Comparison of ENCODE assay signal across 21 cellular contexts in genomic region chr9:137317979-137318511, GRCh38. TPM values are rescaled to one million over a fixed set of nuclear protein-coding genes. Genes with fewer than 3 reads are reported as not detected.
A peak's percentile ranks its signal among the peaks of the same experiment; 100 is the strongest.
DNase-seq lines count a peak whose midpoint lies in the region; ATAC-seq and TF ChIP-seq lines count a peak whose summit lies in the region.
"Had no signal": no experiment of that assay in that cellular context is flagged by ENCODE, and none has a peak within 500 bp of the region (broad histone marks: within the 10 kb centered on the region; RNA-seq: fewer than 3 reads in every experiment).

No MANE protein-coding gene starts in this region.

- H3K27ac ChIP-seq in layer of hippocampus (ENCODE audit: low read depth, low read length) = peak overlapping the region; percentile 19
- H3K27ac ChIP-seq in upper lobe of left lung = peak overlapping the region in 3 of 4 donors; percentile 17 to 80 (median 43)
- H3K27ac ChIP-seq: HL-60 had no signal

- no peak for ATAC-seq in upper lobe of left lung (ENCODE audit: low FRiP score in 2 of 2)
- no peak for ATAC-seq in naive thymus-derived CD8-positive, alpha-beta T cell
- ATAC-seq: activated CD4-positive, CD25-positive, alpha-beta regulatory T cell treated with anti-CD3 and anti-CD28 coated beads, Interleukin-2, amount 50 U/mL, for 24 hours had no signal

- no peaks in the 10 kb centered on the region for H3K9me3 ChIP-seq in upper lobe of left lung

- no peak for TF ChIP-seq CTCF in upper lobe of left lung (IDR thresholded peaks at IDR 0.05)

- peaks cover 0 to 14% (median 0%) of the 10 kb centered on the region in 5 donors for H3K27me3 Mint-ChIP-seq in naive thymus-derived CD8-positive, alpha-beta T cell
- H3K27me3 Mint-ChIP-seq: activated naive CD8-positive, alpha-beta T cell treated with anti-CD3 and anti-CD28 coated beads, Interleukin-2, amount 10 ng/mL, durations not matched to agents 7 days and 5 days had no signal

- H3K36me3 Mint-ChIP-seq in naive thymus-derived CD8-positive, alpha-beta T cell = no peaks in the 10 kb centered on the region
- H3K36me3 Mint-ChIP-seq: activated CD4-positive, alpha-beta memory T cell treated with anti-CD3 and anti-CD28 coated beads for 36 hours; activated naive CD8-positive, alpha-beta T cell treated with anti-CD3 and anti-CD28 coated beads, Interleukin-2, amount 10 ng/mL, durations not matched to agents 7 days and 5 days had no signal

- DNase-seq in activated CD8-positive, alpha-beta memory T cell treated with anti-CD3 and anti-CD28 coated beads, Interleukin-2, amount 50 U/mL, for 48 hours = peak; percentile 48
- DNase-seq in activated CD8-positive, alpha-beta memory T cell treated with anti-CD3 and anti-CD28 coated beads, Interleukin-2, amount 50 U/mL, for 4 hours = no peak
- peak; percentile 25 for DNase-seq in HuH-7.5 (ENCODE audit: low spot score)
- DNase-seq in upper lobe of left lung = peak in 1 of 2 donors; percentile 60
- no peak for DNase-seq in naive thymus-derived CD8-positive, alpha-beta T cell
- DNase-seq in T1000 (lab: John Stamatoyannopoulos, UW) = no peak
- DNase-seq in SW 1271 (lab: John Stamatoyannopoulos, UW) = no peak
- DNase-seq: activated CD4-positive, alpha-beta memory T cell treated with anti-CD3 and anti-CD28 coated beads for 36 hours; DMS53; glutamatergic neuron; mesendoderm; NCI-H187; NCI-H69; stimulated activated CD4-positive, alpha-beta T cell treated with anti-CD3 and anti-CD28 coated beads, Interleukin-4, amount 100 ng/mL, for 4 hours; stimulated activated naive CD4-positive, alpha-beta T cell treated with Interleukin-2 at 50 U/mL for 16 hours had no signal

- no peak overlapping the region for H3K27ac Mint-ChIP-seq in naive thymus-derived CD8-positive, alpha-beta T cell
- H3K27ac Mint-ChIP-seq: activated CD4-positive, alpha-beta memory T cell treated with anti-CD3 and anti-CD28 coated beads for 36 hours; activated naive CD8-positive, alpha-beta T cell treated with anti-CD3 and anti-CD28 coated beads, Interleukin-2, amount 10 ng/mL, durations not matched to agents 7 days and 5 days had no signal

- 70 to 84% methylated on average over 6 to 18 of the region's 18 CpGs for WGBS in upper lobe of left lung, 2 donors

- peaks cover 28 to 68% (median 38%) of the 10 kb centered on the region in 4 donors for H3K4me1 ChIP-seq in upper lobe of left lung

- no peak overlapping the region for H3K4me3 ChIP-seq in upper lobe of left lung

- H3K4me1 Mint-ChIP-seq in naive thymus-derived CD8-positive, alpha-beta T cell = peaks cover 3 to 19% (median 8%) of the 10 kb centered on the region in 4 donors

- H3K27me3 ChIP-seq in layer of hippocampus (ENCODE audit: control insufficient read depth, insufficient read depth, low read length) = peaks cover 5% of the 10 kb centered on the region
- peaks cover 0 to 14% (median 6%) of the 10 kb centered on the region in 4 donors for H3K27me3 ChIP-seq in upper lobe of left lung

- no peak overlapping the region for H3K4me3 Mint-ChIP-seq in naive thymus-derived CD8-positive, alpha-beta T cell
- H3K4me3 Mint-ChIP-seq: activated CD4-positive, alpha-beta memory T cell treated with anti-CD3 and anti-CD28 coated beads for 36 hours; activated naive CD8-positive, alpha-beta T cell treated with anti-CD3 and anti-CD28 coated beads, Interleukin-2, amount 10 ng/mL, durations not matched to agents 7 days and 5 days; H9 had no signal

- POLR2A ChIA-PET in naive thymus-derived CD8-positive, alpha-beta T cell (lab: Charles Lee) = no interaction called here

- TF ChIP-seq POLR2A in upper lobe of left lung (IDR thresholded peaks at IDR 0.05) = no peak

- H3K9me3 Mint-ChIP-seq in naive thymus-derived CD8-positive, alpha-beta T cell = no peaks in the 10 kb centered on the region
- H3K9me3 Mint-ChIP-seq: activated CD4-positive, alpha-beta memory T cell treated with anti-CD3 and anti-CD28 coated beads for 36 hours; activated naive CD8-positive, alpha-beta T cell treated with anti-CD3 and anti-CD28 coated beads, Interleukin-2, amount 10 ng/mL, durations not matched to agents 7 days and 5 days had no signal

- H3K36me3 ChIP-seq in upper lobe of left lung = no peaks in the 10 kb centered on the region

- TF ChIP-seq EP300 in upper lobe of left lung (IDR thresholded peaks at IDR 0.05) = no peak

RNA-seq across cellular contexts. Expression of gene NRARP, which starts 16.0 kb away (rescaled TPM):
- 10 to 100 TPM in 3 of 6 donors, 1 to 10 TPM in 3; 3.1 to 26.9 (median 9.5) TPM for total RNA-seq in upper lobe of left lung
- 1 to 10 TPM; 2.4 to 2.5 TPM for total RNA-seq in naive thymus-derived CD8-positive, alpha-beta T cell
- polyA plus RNA-seq in naive thymus-derived CD8-positive, alpha-beta T cell = not detected
- total RNA-seq: LHCN-M2 had no signal

RNA-seq across cellular contexts. Expression of gene TOR4A, which starts 40.5 kb away (rescaled TPM):
- total RNA-seq in upper lobe of left lung = 10 to 100 TPM; 31.5 to 62.6 (median 39.2) TPM
- total RNA-seq in naive thymus-derived CD8-positive, alpha-beta T cell = 1 to 10 TPM in 1 of 2 experiments, under 1 TPM in 1; 0.91 to 1.4 TPM
- under 1 TPM in 2 of 3 donors, not detected in 1; 0.12 to 0.15 TPM for polyA plus RNA-seq in naive thymus-derived CD8-positive, alpha-beta T cell

Comparison
In these comparisons a context has a peak if more than half of its experiments do, and no peak if none do; other contexts are left out.
1. DNase-seq: peak in activated CD8-positive, alpha-beta memory T cell treated with anti-CD3 and anti-CD28 coated beads, Interleukin-2, amount 50 U/mL, for 48 hours (single experiment) and HuH-7.5 (single experiment); none in activated CD8-positive, alpha-beta memory T cell treated with anti-CD3 and anti-CD28 coated beads, Interleukin-2, amount 50 U/mL, for 4 hours (single experiment), naive thymus-derived CD8-positive, alpha-beta T cell (0 of 10), T1000 (single experiment) and SW 1271 (0 of 2).
2. RNA of gene TOR4A, which starts 40.5 kb away (total RNA-seq): 31.5 to 62.6 TPM in upper lobe of left lung; 0.91 to 1.4 TPM in naive thymus-derived CD8-positive, alpha-beta T cell; every median in the first group is over 10 times any median in the second.